Comparison of ENCODE assay signal across 36 cellular contexts in the genomic region with DNA sequence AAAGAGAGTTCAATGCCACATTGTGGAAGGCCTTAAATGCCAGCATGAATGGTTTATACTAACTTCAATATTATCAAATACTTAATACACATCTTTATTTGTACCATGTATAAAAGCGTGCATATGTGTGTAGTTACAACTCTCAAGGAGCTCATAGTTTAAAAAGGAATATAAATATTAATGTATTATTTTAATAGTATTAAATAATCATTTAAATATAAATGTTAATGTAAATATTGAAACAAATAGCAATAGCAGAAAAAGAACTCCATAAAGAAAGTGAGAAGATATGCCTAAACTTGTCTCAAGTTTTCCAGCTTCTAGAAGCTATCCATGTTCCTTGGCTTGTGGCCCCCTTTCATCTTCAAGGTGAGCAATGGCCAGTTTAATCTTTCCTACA.
"Had no signal": no experiment of that assay in that cellular context is flagged by ENCODE, and none has a peak within 500 bp of the region (broad histone marks: within the 10 kb centered on the region; RNA-seq: fewer than 3 reads in every experiment).

No MANE protein-coding gene starts in this region.

- H3K27ac Mint-ChIP-seq: activated CD4-positive, alpha-beta memory T cell treated with anti-CD3 and anti-CD28 coated beads for 36 hours; activated CD4-positive, alpha-beta T cell treated with anti-CD3 and anti-CD28 coated beads for 36 hours; activated CD4-positive, alpha-beta T cell treated with anti-CD3 and anti-CD28 coated beads, Interleukin-2, amount 10 ng/mL, durations not matched to agents 24 days and 14 days; activated CD8-positive, alpha-beta memory T cell treated with anti-CD3 and anti-CD28 coated beads, Interleukin-2, amount 10 ng/mL, durations not matched to agents 7 days and 5 days; activated CD8-positive, alpha-beta T cell treated with anti-CD3 and anti-CD28 coated beads, Interleukin-2, amount 10 ng/mL, durations not matched to agents 7 days and 5 days; activated naive CD4-positive, alpha-beta T cell treated with anti-CD3 and anti-CD28 coated beads for 36 hours; activated naive CD4-positive, alpha-beta T cell treated with anti-CD3 and anti-CD28 coated beads, Interleukin-2, amount 50 U/mL, for 24 hours; activated naive CD8-positive, alpha-beta T cell treated with anti-CD3 and anti-CD28 coated beads for 36 hours; activated naive CD8-positive, alpha-beta T cell treated with anti-CD3 and anti-CD28 coated beads, Interleukin-2, amount 50 U/mL, for 24 hours; activated T-helper 1 cell treated with anti-CD3 and anti-CD28 coated beads, Interleukin-12 subunit alpha, Interleukin-12 subunit beta, Interleukin-2, Interleukin-4 antibody, amounts not matched to agents 30 ng/mL and 10 ng/mL and 1 ng/mL, durations not matched to agents 14 hours and 24 hours and 36 hours; activated T-helper 2 cell treated with anti-CD3 and anti-CD28 coated beads, Interferon-gamma antibody, Interleukin-2, Interleukin-4, amounts not matched to agents 10 μg/mL and 5 μg/mL and 100 μg/mL, durations not matched to agents 14 hours and 24 hours and 36 hours; effector memory CD8-positive, alpha-beta T cell had no signal

- ATAC-seq: activated CD4-positive, alpha-beta T cell treated with anti-CD3 and anti-CD28 coated beads for 36 hours; activated CD8-positive, alpha-beta memory T cell treated with anti-CD3 and anti-CD28 coated beads, Interleukin-2, amount 10 ng/mL, durations not matched to agents 7 days and 5 days; activated CD8-positive, alpha-beta T cell treated with anti-CD3 and anti-CD28 coated beads, Interleukin-2, amount 10 ng/mL, durations not matched to agents 7 days and 5 days; activated naive CD8-positive, alpha-beta T cell treated with anti-CD3 and anti-CD28 coated beads, Interleukin-2, amount 50 U/mL, for 24 hours; body of pancreas; effector memory CD8-positive, alpha-beta T cell; foreskin keratinocyte; gastrocnemius medialis; heart left ventricle had no signal

- H3K27me3 Mint-ChIP-seq: activated CD4-positive, alpha-beta memory T cell treated with anti-CD3 and anti-CD28 coated beads for 36 hours; activated CD4-positive, alpha-beta T cell treated with anti-CD3 and anti-CD28 coated beads for 36 hours; activated CD4-positive, alpha-beta T cell treated with anti-CD3 and anti-CD28 coated beads, Interleukin-2, amount 10 ng/mL, durations not matched to agents 24 days and 14 days; activated CD8-positive, alpha-beta memory T cell treated with anti-CD3 and anti-CD28 coated beads, Interleukin-2, amount 10 ng/mL, durations not matched to agents 7 days and 5 days; activated naive CD4-positive, alpha-beta T cell treated with anti-CD3 and anti-CD28 coated beads, Interleukin-2, amount 50 U/mL, for 24 hours; activated naive CD8-positive, alpha-beta T cell treated with anti-CD3 and anti-CD28 coated beads for 36 hours; activated naive CD8-positive, alpha-beta T cell treated with anti-CD3 and anti-CD28 coated beads, Interleukin-2, amount 50 U/mL, for 24 hours; effector memory CD8-positive, alpha-beta T cell had no signal

- H3K36me3 Mint-ChIP-seq: activated CD4-positive, alpha-beta memory T cell treated with anti-CD3 and anti-CD28 coated beads for 36 hours; activated CD8-positive, alpha-beta memory T cell treated with anti-CD3 and anti-CD28 coated beads, Interleukin-2, amount 10 ng/mL, durations not matched to agents 7 days and 5 days; activated naive CD4-positive, alpha-beta T cell treated with anti-CD3 and anti-CD28 coated beads, Interleukin-2, amount 50 U/mL, for 24 hours; activated naive CD8-positive, alpha-beta T cell treated with anti-CD3 and anti-CD28 coated beads for 36 hours had no signal

- H3K9me3 Mint-ChIP-seq: activated CD4-positive, alpha-beta T cell treated with anti-CD3 and anti-CD28 coated beads, Interleukin-2, amount 10 ng/mL, durations not matched to agents 24 days and 14 days; activated naive CD8-positive, alpha-beta T cell treated with anti-CD3 and anti-CD28 coated beads for 36 hours; activated naive CD8-positive, alpha-beta T cell treated with anti-CD3 and anti-CD28 coated beads, Interleukin-2, amount 50 U/mL, for 24 hours; activated T-helper 1 cell treated with anti-CD3 and anti-CD28 coated beads, Interleukin-12 subunit alpha, Interleukin-12 subunit beta, Interleukin-2, Interleukin-4 antibody, amounts not matched to agents 30 ng/mL and 10 ng/mL and 1 ng/mL, durations not matched to agents 14 hours and 24 hours and 36 hours had no signal

- H3K36me3 ChIP-seq: adrenal gland, esophagus muscularis mucosa, gastrocnemius medialis, heart left ventricle, WERI-Rb-1 had no signal

- H3K4me1 ChIP-seq: adrenal gland, body of pancreas, esophagus muscularis mucosa, foreskin keratinocyte, gastrocnemius medialis, heart left ventricle had no signal

- H3K4me1 Mint-ChIP-seq: activated CD4-positive, alpha-beta T cell treated with anti-CD3 and anti-CD28 coated beads for 36 hours; activated CD4-positive, alpha-beta T cell treated with anti-CD3 and anti-CD28 coated beads, Interleukin-2, amount 10 ng/mL, durations not matched to agents 24 days and 14 days; activated CD8-positive, alpha-beta memory T cell treated with anti-CD3 and anti-CD28 coated beads, Interleukin-2, amount 10 ng/mL, durations not matched to agents 7 days and 5 days; activated naive CD4-positive, alpha-beta T cell treated with anti-CD3 and anti-CD28 coated beads, Interleukin-2, amount 50 U/mL, for 24 hours; activated naive CD8-positive, alpha-beta T cell treated with anti-CD3 and anti-CD28 coated beads for 36 hours; activated naive CD8-positive, alpha-beta T cell treated with anti-CD3 and anti-CD28 coated beads, Interleukin-2, amount 50 U/mL, for 24 hours had no signal

- H3K27me3 ChIP-seq: adrenal gland, body of pancreas, esophagus muscularis mucosa, foreskin keratinocyte, gastrocnemius medialis, heart left ventricle had no signal

- H3K4me3 ChIP-seq: adrenal gland, body of pancreas, esophagus muscularis mucosa, gastrocnemius medialis, heart left ventricle had no signal

- FAIRE-seq: colon, TTC549 had no signal

- H3K9me3 ChIP-seq: adrenal gland, body of pancreas, esophagus muscularis mucosa, gastrocnemius medialis, heart left ventricle had no signal

- H3K27ac ChIP-seq: adrenal gland, body of pancreas, esophagus muscularis mucosa, foreskin keratinocyte, gastrocnemius medialis, heart left ventricle, WERI-Rb-1 had no signal

- H3K4me3 Mint-ChIP-seq: activated CD4-positive, alpha-beta memory T cell treated with anti-CD3 and anti-CD28 coated beads for 36 hours; activated CD4-positive, alpha-beta T cell treated with anti-CD3 and anti-CD28 coated beads for 36 hours; activated CD4-positive, alpha-beta T cell treated with anti-CD3 and anti-CD28 coated beads, Interleukin-2, amount 10 ng/mL, durations not matched to agents 24 days and 14 days; activated CD8-positive, alpha-beta memory T cell treated with anti-CD3 and anti-CD28 coated beads, Interleukin-2, amount 10 ng/mL, durations not matched to agents 7 days and 5 days; activated CD8-positive, alpha-beta T cell treated with anti-CD3 and anti-CD28 coated beads, Interleukin-2, amount 10 ng/mL, durations not matched to agents 7 days and 5 days; activated naive CD4-positive, alpha-beta T cell treated with anti-CD3 and anti-CD28 coated beads for 36 hours; activated naive CD4-positive, alpha-beta T cell treated with anti-CD3 and anti-CD28 coated beads, Interleukin-2, amount 50 U/mL, for 24 hours; activated naive CD8-positive, alpha-beta T cell treated with anti-CD3 and anti-CD28 coated beads for 36 hours; activated naive CD8-positive, alpha-beta T cell treated with anti-CD3 and anti-CD28 coated beads, Interleukin-2, amount 50 U/mL, for 24 hours; activated T-helper 1 cell treated with anti-CD3 and anti-CD28 coated beads, Interleukin-12 subunit alpha, Interleukin-12 subunit beta, Interleukin-2, Interleukin-4 antibody, amounts not matched to agents 30 ng/mL and 10 ng/mL and 1 ng/mL, durations not matched to agents 14 hours and 24 hours and 36 hours; effector memory CD8-positive, alpha-beta T cell had no signal

- DNase-seq: activated CD4-positive, alpha-beta memory T cell treated with anti-CD3 and anti-CD28 coated beads for 36 hours; activated CD4-positive, alpha-beta T cell treated with anti-CD3 and anti-CD28 coated beads for 36 hours; activated CD4-positive, alpha-beta T cell treated with anti-CD3 and anti-CD28 coated beads, Interleukin-2, amount 10 ng/mL, durations not matched to agents 24 days and 14 days; activated CD4-positive, CD25-positive, alpha-beta regulatory T cell; activated CD4-positive, CD25-positive, alpha-beta regulatory T cell treated with anti-CD3 and anti-CD28 coated beads, Interleukin-2, amount 50 U/mL, for 72 hours; activated CD8-positive, alpha-beta memory T cell treated with anti-CD3 and anti-CD28 coated beads, Interleukin-2, amount 10 ng/mL, durations not matched to agents 7 days and 5 days; activated CD8-positive, alpha-beta memory T cell treated with anti-CD3 and anti-CD28 coated beads, Interleukin-2, amount 50 U/mL, for 4 hours; activated CD8-positive, alpha-beta T cell treated with anti-CD3 and anti-CD28 coated beads, Interleukin-2, amount 10 ng/mL, durations not matched to agents 7 days and 5 days; activated effector memory CD4-positive, alpha-beta T cell treated with anti-CD3 and anti-CD28 coated beads, Interleukin-2, amount 50 U/mL, for 16 hours; activated naive CD4-positive, alpha-beta T cell treated with anti-CD3 and anti-CD28 coated beads for 36 hours; activated naive CD8-positive, alpha-beta T cell treated with anti-CD3 and anti-CD28 coated beads for 36 hours; activated naive CD8-positive, alpha-beta T cell treated with anti-CD3 and anti-CD28 coated beads, Interleukin-2, amount 50 U/mL, for 24 hours; activated T-cell treated with anti-CD3 and anti-CD28 coated beads, Interleukin-2, amount 50 U/mL, for 1 hour; activated T-cell treated with anti-CD3 and anti-CD28 coated beads, Interleukin-2, amount 50 U/mL, for 48 hours; adrenal gland; amygdala; aorta; body of pancreas; caudate nucleus; cortex of kidney; dermis blood vessel endothelial cell; effector CD4-positive, alpha-beta T cell; effector memory CD8-positive, alpha-beta T cell; erythroblast; foreskin keratinocyte; gastrocnemius medialis; glutamatergic neuron; heart left ventricle; T-helper 2 cell; WERI-Rb-1 had no signal
